15 cellular contexts compared by ENCODE assay signal in genomic region chr11:112612283-112612849, GRCh38.
DNase-seq lines count a peak whose midpoint lies in the region; ATAC-seq, FAIRE-seq and TF ChIP-seq lines count a peak whose summit lies in the region.
"Had no signal": no experiment of that assay in that cellular context is flagged by ENCODE, and none has a peak within 500 bp of the region (broad histone marks: within the 10 kb centered on the region; RNA-seq: fewer than 3 reads in every experiment).

No MANE protein-coding gene starts in this region.

- H3K4ac ChIP-seq in H1 (replicated peaks; ENCODE audit: insufficient read length, low read depth, low read length): no peak overlapping the region

- no peak overlapping the region for H3K23ac ChIP-seq in H1 (ENCODE audit: insufficient read length)

- intact Hi-C loops in HCT116 (cut with micrococcal nuclease): loop anchor here (2.0 kb wide), 1 partner anchor 348 kb away; the partner anchor contains the start of gene NCAM1

- H2BK5ac ChIP-seq in H1 (ENCODE audit: low read depth, low read length): no peak overlapping the region

- no TSS peak for BruUV-seq in HCT116 (replicated peaks; lab: Mats Ljungman, UMichigan)

- H3K27ac ChIP-seq in HCT116 (ENCODE audit: low read depth, low read length) (peak overlapping the region; percentile 90), H1 (ENCODE audit: low read depth, low read length) (no peak overlapping the region), neural cell (ENCODE audit: low read length) (peak overlapping the region; percentile 26)

- peaks cover 7% of the 10 kb centered on the region for H3F3A ChIP-seq in neural cell (ENCODE audit: insufficient read depth, low read length, poor library complexity, severe bottlenecking)

- H3K9ac ChIP-seq in HCT116 (ENCODE audit: low read length) (no peak overlapping the region), H1 (replicated peaks in 1 of 4; ENCODE audit: extremely low read depth in 1 of 4, low read depth in 3 of 4, low read length in 3 of 4) (no peak overlapping the region), neural cell (ENCODE audit: low read length) (peak overlapping the region; percentile 4)

- DNase-seq in HCT116 (ENCODE audit: low read depth, low spot score): peak; percentile 6
- DNase-seq in NCI-H69 (lab: John Stamatoyannopoulos, UW): peak; percentile 71
- no peak for DNase-seq in H1 (ENCODE audit: low read depth in 1 of 2, low spot score in 2 of 2)
- no peak for DNase-seq in GM19238 (ENCODE audit: insufficient read length, low spot score)
- no peak for DNase-seq in activated T-cell treated with anti-CD3 and anti-CD28 coated beads, Interleukin-2, amount 50 U/mL, for 72 hours
- DNase-seq: activated CD4-positive, alpha-beta T cell treated with anti-CD3 and anti-CD28 coated beads for 48 hours; aorta; effector CD4-positive, alpha-beta T cell; left cardiac atrium had no signal

- no peaks in the 10 kb centered on the region for H3K9me2 ChIP-seq in HCT116 (ENCODE audit: insufficient read depth)
- no peaks in the 10 kb centered on the region for H3K9me2 ChIP-seq in neural cell (ENCODE audit: insufficient read depth, low read length)

- H2BK12ac ChIP-seq in H1 (ENCODE audit: low read depth, low read length): no peak overlapping the region

- H2BK15ac ChIP-seq in H1 (ENCODE audit: low read length): no peak overlapping the region

- H3K14ac ChIP-seq in H1 (ENCODE audit: insufficient read length): no peak overlapping the region

- TF ChIP-seq POLR2A in HCT116 (IDR thresholded peaks at IDR 0.05; ENCODE audit: borderline replicate concordance, extremely low read depth, insufficient read depth, insufficient read length): no peak
- TF ChIP-seq POLR2A in H1 (IDR thresholded peaks at IDR 0.05; ENCODE audit: control extremely low read depth in 1 of 2, low read depth in 2 of 2, low read length in 2 of 2): no peak

- CTCF ChIA-PET in HCT116 (lab: Charles Lee) (interaction anchor here (4.7 kb wide), 1 partner anchor 24 kb away, joined by 14 read pairs; no protein-coding TSS in a partner anchor), H1 (lab: Charles Lee; ENCODE audit: partially characterized antibody) (interaction anchor here (0.9 kb wide), 1 partner anchor 25 kb away, joined by 5 read pairs; no protein-coding TSS in a partner anchor)

- H4K91ac ChIP-seq in H1 (replicated peaks; ENCODE audit: insufficient read length, low read length): no peak overlapping the region

- H3K36me3 ChIP-seq in HCT116 (ENCODE audit: control insufficient read depth in 1 of 2, insufficient read depth in 2 of 2, low read length in 2 of 2) (no peaks in the 10 kb centered on the region), H1 (ENCODE audit: control insufficient read depth in 2 of 4, insufficient read depth in 4 of 4, low read length in 3 of 4) (no peaks in the 10 kb centered on the region), neural cell (ENCODE audit: insufficient read depth, low read length) (no peaks in the 10 kb centered on the region)

- H3K56ac ChIP-seq in H1 (replicated peaks; ENCODE audit: insufficient read length, low read depth, low read length): no peak overlapping the region

- H3K4me3 ChIP-seq in HCT116 (replicated peaks in 1 of 2; ENCODE audit: low read depth in 1 of 2, low read length in 2 of 2) (no peak overlapping the region), H1 (ENCODE audit: extremely low read depth in 1 of 4, insufficient read depth in 2 of 4, low read depth in 3 of 4, low read length in 4 of 4) (no peak overlapping the region; a peak in 1 of 8 replicates), neural cell (ENCODE audit: low read length) (no peak overlapping the region)

- H2AFZ ChIP-seq in HCT116 (ENCODE audit: low read depth, low read length, poor library complexity, severe bottlenecking): peak overlapping the region; percentile 36
- H2AFZ ChIP-seq in H1 (ENCODE audit: low read length): peak overlapping the region; percentile 97
- H2AFZ ChIP-seq in neural cell (ENCODE audit: low read depth, low read length): no peak overlapping the region

- no peak for TF ChIP-seq EP300 in H1 (IDR thresholded peaks at IDR 0.05; ENCODE audit: borderline replicate concordance in 1 of 2, low read depth in 2 of 2, low read length in 2 of 2)
- no peak for TF ChIP-seq EP300 in neural cell (conservative IDR thresholded peaks at IDR 0.05; ENCODE audit: poor library complexity, severe bottlenecking)

- RAD21 ChIA-PET in HCT116 (lab: Charles Lee; ENCODE audit: low non-redundant PET in 1 of 2, low total read pairs in 2 of 2, uncharacterized antibody in 2 of 2, unreplicated experiment in 2 of 2): interaction anchor here in 1 of 2 experiments (0.6 kb wide), 1 partner anchor 570 kb away, joined by 4 read pairs; no protein-coding TSS in a partner anchor

- H4K20me1 ChIP-seq in HCT116 (ENCODE audit: insufficient read depth) (no peaks in the 10 kb centered on the region), H1 (replicated peaks in 1 of 2; ENCODE audit: control insufficient read depth in 1 of 2, insufficient read depth in 2 of 2, low read length in 2 of 2) (no peaks in the 10 kb centered on the region), neural cell (ENCODE audit: insufficient read depth) (no peaks in the 10 kb centered on the region)

- ATAC-seq in HCT116 (0 out of 2 replicates have a peak, but pooled peaks have one; percentile 21), GM18858 (IDR thresholded peaks at IDR 0.05; ENCODE audit: unreplicated experiment) (no peak), HG02588 (IDR thresholded peaks at IDR 0.05; ENCODE audit: unreplicated experiment) (no peak)
- ATAC-seq in activated T-cell treated with anti-CD3 and anti-CD28 coated beads, Interleukin-2, amount 50 U/mL, for 72 hours (replicated peaks in 1 of 2): no peak
- ATAC-seq: natural killer cell treated with Interleukin-12 subunit alpha and Interleukin-12 subunit beta and Interleukin-15 and Interleukin-18, amount 100 ng/mL, for 72 hours had no signal

- no peak overlapping the region for H4K5ac ChIP-seq in H1 (ENCODE audit: insufficient read length, low read depth, low read length)

- H4K8ac ChIP-seq in H1 (ENCODE audit: extremely low read depth, insufficient read depth, low read length): no peak overlapping the region

- 0 out of 2 replicates have a peak overlapping the region, but pooled peaks have one; percentile 22 for H3K18ac ChIP-seq in H1 (ENCODE audit: extremely low read depth, low read length)

- POLR2A ChIA-PET in HCT116 (lab: Charles Lee): interaction anchor here (1.0 kb wide), 1 partner anchor 14 kb away, joined by 3 read pairs; no protein-coding TSS in a partner anchor
- POLR2A ChIA-PET in H1 (lab: Charles Lee; ENCODE audit: partially characterized antibody): no interaction called here

- H3K4me1 ChIP-seq in HCT116 (ENCODE audit: control insufficient read depth in 1 of 2, insufficient read depth in 2 of 2, low read length in 2 of 2): peaks cover 29 to 42% of the 10 kb centered on the region in 2 experiments
- H3K4me1 ChIP-seq in H1 (replicated peaks in 1 of 4; ENCODE audit: control insufficient read depth in 3 of 4, insufficient read depth in 4 of 4, low read length in 3 of 4): peaks cover 0 to 10% (median 0%) of the 10 kb centered on the region in 4 experiments; a peak in 2 of 7 replicates

- H3K4me1 Mint-ChIP-seq in activated T-cell treated with anti-CD3 and anti-CD28 coated beads, Interleukin-2, amount 50 U/mL, for 72 hours (ENCODE audit: low read depth): no peaks in the 10 kb centered on the region

- H3K4me2 ChIP-seq in HCT116 (ENCODE audit: low read length): peak overlapping the region; percentile 84
- H3K4me2 ChIP-seq in H1 (ENCODE audit: insufficient read depth in 1 of 2, low read depth in 2 of 2, low read length in 2 of 2): no peak overlapping the region
- H3K4me2 ChIP-seq in neural cell (ENCODE audit: low read length): no peak overlapping the region

- H3K36me3 Mint-ChIP-seq in activated T-cell treated with anti-CD3 and anti-CD28 coated beads, Interleukin-2, amount 50 U/mL, for 72 hours (ENCODE audit: insufficient read depth in 2 of 2): no peaks in the 10 kb centered on the region
- H3K36me3 Mint-ChIP-seq: natural killer cell treated with Interleukin-12 subunit alpha and Interleukin-12 subunit beta and Interleukin-15 and Interleukin-18, amount 100 ng/mL, for 72 hours had no signal

- H3K27ac Mint-ChIP-seq in activated T-cell treated with anti-CD3 and anti-CD28 coated beads, Interleukin-2, amount 50 U/mL, for 72 hours: no peak overlapping the region
- H3K27ac Mint-ChIP-seq: activated T-helper 2 cell treated with anti-CD3 and anti-CD28 coated beads, Interferon-gamma antibody, Interleukin-2, Interleukin-4, amounts not matched to agents 10 μg/mL and 5 μg/mL and 100 μg/mL, durations not matched to agents 14 hours and 24 hours and 36 hours; natural killer cell treated with Interleukin-12 subunit alpha and Interleukin-12 subunit beta and Interleukin-15 and Interleukin-18, amount 100 ng/mL, for 72 hours had no signal

- H2BK120ac ChIP-seq in H1 (replicated peaks; ENCODE audit: low read depth, low read length): peak overlapping the region; percentile 52

- H2BK20ac ChIP-seq in H1 (ENCODE audit: low read length): 0 out of 2 replicates have a peak overlapping the region, but pooled peaks have one; percentile 7

- H2AK5ac ChIP-seq in H1 (ENCODE audit: low read depth, low read length): no peak overlapping the region

- no peaks in the 10 kb centered on the region for H3K79me2 ChIP-seq in HCT116 (ENCODE audit: insufficient read depth, low read length)
- H3K79me2 ChIP-seq in H1 (ENCODE audit: control insufficient read depth in 1 of 2, insufficient read depth in 2 of 2, low read length in 2 of 2): no peaks in the 10 kb centered on the region
- H3K79me2 ChIP-seq in neural cell (replicated peaks; ENCODE audit: insufficient read depth, low read length): no peaks in the 10 kb centered on the region

- H3K27me3 Mint-ChIP-seq in activated T-cell treated with anti-CD3 and anti-CD28 coated beads, Interleukin-2, amount 50 U/mL, for 72 hours (ENCODE audit: low read depth): peaks cover 9% of the 10 kb centered on the region

- WGBS in H1 (ENCODE audit: extremely low coverage in 1 of 2, insufficient coverage in 1 of 2, insufficient read length in 1 of 2, insufficient replicate concordance in 2 of 2, low coverage in 1 of 2, low lambda C conversion rate in 2 of 2, missing lambda C conversion rate in 1 of 2), 2 experiments: 81% methylated on average over 2 of the region's 5 CpGs; no CpG with 5 or more reads in 1 of the 2 experiments

- no peak overlapping the region for H3K4me3 Mint-ChIP-seq in activated T-cell treated with anti-CD3 and anti-CD28 coated beads, Interleukin-2, amount 50 U/mL, for 72 hours
- H3K4me3 Mint-ChIP-seq: natural killer cell treated with Interleukin-12 subunit alpha and Interleukin-12 subunit beta and Interleukin-15 and Interleukin-18, amount 100 ng/mL, for 72 hours had no signal

- no peaks in the 10 kb centered on the region for H3K79me1 ChIP-seq in H1 (ENCODE audit: low read depth, low read length)

- TF ChIP-seq CTCF in HCT116 (IDR thresholded peaks at IDR 0.05 in 2 of 3, conservative IDR thresholded peaks at IDR 0.05 in 1 of 3; ENCODE audit: borderline replicate concordance in 1 of 3, insufficient read depth in 1 of 3, low read depth in 2 of 3, low read length in 2 of 3) (no peak), H1 (IDR thresholded peaks at IDR 0.05; ENCODE audit: control extremely low read depth in 1 of 3, insufficient read depth in 1 of 3, low read depth in 1 of 3, low read length in 3 of 3) (no peak), neural cell (IDR thresholded peaks at IDR 0.05; ENCODE audit: poor library complexity, severe bottlenecking) (no peak)

- no peak for FAIRE-seq in H1 (lab: Jason Lieb, UNC)
- FAIRE-seq: G401.6 had no signal

- H3K9me3 ChIP-seq in HCT116 (ENCODE audit: control insufficient read depth in 1 of 2, insufficient read depth in 1 of 2, low read depth in 1 of 2, low read length in 2 of 2): no peaks in the 10 kb centered on the region
- no peaks in the 10 kb centered on the region for H3K9me3 ChIP-seq in H1 (ENCODE audit: insufficient read depth in 2 of 2, low read depth in 1 of 2, low read length in 1 of 2)
- H3K9me3 ChIP-seq in neural cell (ENCODE audit: low read length): no peaks in the 10 kb centered on the region

- H3K27me3 ChIP-seq in HCT116 (ENCODE audit: insufficient read depth, low read length) (no peaks in the 10 kb centered on the region), H1 (replicated peaks in 1 of 4; ENCODE audit: control insufficient read depth in 3 of 4, extremely low read depth in 1 of 4, insufficient read depth in 3 of 4, low read length in 3 of 4) (no peaks in the 10 kb centered on the region), neural cell (ENCODE audit: insufficient read depth, low read depth, low read length) (no peaks in the 10 kb centered on the region)

- no peaks in the 10 kb centered on the region for H3K9me3 Mint-ChIP-seq in activated T-cell treated with anti-CD3 and anti-CD28 coated beads, Interleukin-2, amount 50 U/mL, for 72 hours
- H3K9me3 Mint-ChIP-seq: activated T-helper 2 cell treated with anti-CD3 and anti-CD28 coated beads, Interferon-gamma antibody, Interleukin-2, Interleukin-4, amounts not matched to agents 10 μg/mL and 5 μg/mL and 100 μg/mL, durations not matched to agents 14 hours and 24 hours and 36 hours; natural killer cell treated with Interleukin-12 subunit alpha and Interleukin-12 subunit beta and Interleukin-15 and Interleukin-18, amount 100 ng/mL, for 72 hours had no signal

- TF ChIP-seq RAD21 in HCT116 (IDR thresholded peaks at IDR 0.05; ENCODE audit: low read depth) (no peak), H1 (IDR thresholded peaks at IDR 0.05 in 1 of 2, conservative IDR thresholded peaks at IDR 0.05 in 1 of 2; ENCODE audit: low read depth in 2 of 2, low read length in 2 of 2) (no peak), neural cell (conservative IDR thresholded peaks at IDR 0.05) (no peak)

- H3K23me2 ChIP-seq in H1 (ENCODE audit: low read depth, low read length): no peaks in the 10 kb centered on the region

Comparison
In these comparisons a context has a peak if more than half of its experiments do, and no peak if none do; other contexts are left out.
1. DNase-seq: peak in HCT116 (single experiment) and NCI-H69 (single experiment); none in H1 (0 of 2), GM19238 (single experiment) and activated T-cell treated with anti-CD3 and anti-CD28 coated beads, Interleukin-2, amount 50 U/mL, for 72 hours (0 of 2).
2. Of the 16 proteins assayed by ChIP-seq in both H1 and HCT116: peak only in H1: none; only in HCT116: none; in both: SP1; in neither: 15.